Comparison of ENCODE assay signal across 3 cellular contexts in the genomic region with DNA sequence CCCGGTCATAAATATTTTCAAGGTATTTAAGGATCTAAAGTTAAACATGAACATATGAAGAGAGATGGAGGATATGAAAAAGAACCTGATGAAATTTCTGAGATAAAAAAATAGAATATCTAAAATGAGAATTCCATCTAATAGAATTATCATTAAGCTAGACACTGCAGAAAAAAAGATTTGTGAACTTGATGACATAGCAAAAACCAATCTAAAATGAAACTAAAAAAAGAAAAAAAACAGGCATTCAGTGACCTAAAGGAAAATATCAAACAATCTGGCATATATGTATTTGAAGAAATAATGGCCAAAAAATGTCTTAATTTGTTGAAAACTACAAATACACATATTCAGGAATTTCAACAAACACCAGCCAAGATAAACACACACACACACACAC.
TF ChIP-seq lines count a peak whose summit lies in the region.

No MANE protein-coding gene starts in this region.

TF ChIP-seq in A549, 52 proteins besides CTCF, POLR2A, EP300 and RAD21:
- TF ChIP-seq MAFK (IDR thresholded peaks at IDR 0.05; ENCODE audit: partially characterized antibody) = peak; percentile 63
- TF ChIP-seq, protein P1, sequence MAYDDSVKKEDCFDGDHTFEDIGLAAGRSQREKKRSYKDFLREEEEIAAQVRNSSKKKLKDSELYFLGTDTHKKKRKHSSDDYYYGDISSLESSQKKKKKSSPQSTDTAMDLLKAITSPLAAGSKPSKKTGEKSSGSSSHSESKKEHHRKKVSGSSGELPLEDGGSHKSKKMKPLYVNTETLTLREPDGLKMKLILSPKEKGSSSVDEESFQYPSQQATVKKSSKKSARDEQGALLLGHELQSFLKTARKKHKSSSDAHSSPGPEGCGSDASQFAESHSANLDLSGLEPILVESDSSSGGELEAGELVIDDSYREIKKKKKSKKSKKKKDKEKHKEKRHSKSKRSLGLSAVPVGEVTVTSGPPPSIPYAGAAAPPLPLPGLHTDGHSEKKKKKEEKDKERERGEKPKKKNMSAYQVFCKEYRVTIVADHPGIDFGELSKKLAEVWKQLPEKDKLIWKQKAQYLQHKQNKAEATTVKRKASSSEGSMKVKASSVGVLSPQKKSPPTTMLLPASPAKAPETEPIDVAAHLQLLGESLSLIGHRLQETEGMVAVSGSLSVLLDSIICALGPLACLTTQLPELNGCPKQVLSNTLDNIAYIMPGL (CRISPR knock-in tag; IDR thresholded peaks at IDR 0.05; ENCODE audit: borderline replicate concordance) = no peak

TF ChIP-seq in IMR-90, 13 proteins besides CTCF, POLR2A, EP300 and RAD21 (continued from another document):
- TF ChIP-seq SMC3 (IDR thresholded peaks at IDR 0.05; ENCODE audit: low read depth, low read length) = no peak
- TF ChIP-seq RCOR1 (IDR thresholded peaks at IDR 0.05; ENCODE audit: insufficient replicate concordance, low read length) = no peak

TF ChIP-seq in K562, 482 proteins besides CTCF, POLR2A, EP300 and RAD21:
- TF ChIP-seq NCOA4 (IDR thresholded peaks at IDR 0.05; ENCODE audit: partially characterized antibody) (no peak), SETDB1 (IDR thresholded peaks at IDR 0.05; ENCODE audit: low read length) (no peak), MAFF (IDR thresholded peaks at IDR 0.05; ENCODE audit: low read length) (0 out of 2 replicates have a peak, but pooled peaks have one; percentile 37), JUN (IDR thresholded peaks at IDR 0.05; ENCODE audit: borderline replicate concordance, low read depth, low read length) (no peak), JUN (CRISPR knock-in tag; IDR thresholded peaks at IDR 0.05; ENCODE audit: borderline replicate concordance) (no peak), PRMT5 (CRISPR knock-in tag; IDR thresholded peaks at IDR 0.05) (no peak), NR2C1 (IDR thresholded peaks at IDR 0.05) (no peak), NR2C1 (tag; IDR thresholded peaks at IDR 0.05) (no peak), RBFOX2 (IDR thresholded peaks at IDR 0.05; ENCODE audit: low read depth, low read length) (no peak), ZFP1 (CRISPR knock-in tag; IDR thresholded peaks at IDR 0.05) (no peak), NFE2 (IDR thresholded peaks at IDR 0.05; ENCODE audit: low read depth) (no peak), RNF2 (IDR thresholded peaks at IDR 0.05) (no peak), ZNF316 (IDR thresholded peaks at IDR 0.05) (peak; percentile 93), HDAC8 (tag; IDR thresholded peaks at IDR 0.05) (no peak), NUFIP1 (IDR thresholded peaks at IDR 0.05; ENCODE audit: partially characterized antibody) (no peak), MAFK (IDR thresholded peaks at IDR 0.05; ENCODE audit: low read length) (peak; percentile 44; the same call in 1 of the 2 replicates), C11orf30 (IDR thresholded peaks at IDR 0.05; ENCODE audit: low read depth) (peak; percentile 79), ZFX (CRISPR knock-in tag; IDR thresholded peaks at IDR 0.05) (no peak), KDM2B (CRISPR knock-in tag; IDR thresholded peaks at IDR 0.05) (no peak), MAFG (tag; conservative IDR thresholded peaks at IDR 0.05) (peak; percentile 66), MTF1 (CRISPR knock-in tag; IDR thresholded peaks at IDR 0.05; ENCODE audit: borderline replicate concordance) (no peak), PHTF2 (CRISPR knock-in tag; IDR thresholded peaks at IDR 0.05) (no peak), BCL6 (CRISPR knock-in tag; IDR thresholded peaks at IDR 0.05) (no peak)
- TF ChIP-seq, protein P2, sequence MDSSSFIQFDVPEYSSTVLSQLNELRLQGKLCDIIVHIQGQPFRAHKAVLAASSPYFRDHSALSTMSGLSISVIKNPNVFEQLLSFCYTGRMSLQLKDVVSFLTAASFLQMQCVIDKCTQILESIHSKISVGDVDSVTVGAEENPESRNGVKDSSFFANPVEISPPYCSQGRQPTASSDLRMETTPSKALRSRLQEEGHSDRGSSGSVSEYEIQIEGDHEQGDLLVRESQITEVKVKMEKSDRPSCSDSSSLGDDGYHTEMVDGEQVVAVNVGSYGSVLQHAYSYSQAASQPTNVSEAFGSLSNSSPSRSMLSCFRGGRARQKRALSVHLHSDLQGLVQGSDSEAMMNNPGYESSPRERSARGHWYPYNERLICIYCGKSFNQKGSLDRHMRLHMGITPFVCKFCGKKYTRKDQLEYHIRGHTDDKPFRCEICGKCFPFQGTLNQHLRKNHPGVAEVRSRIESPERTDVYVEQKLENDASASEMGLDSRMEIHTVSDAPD (CRISPR knock-in tag; IDR thresholded peaks at IDR 0.05) = no peak
- TF ChIP-seq, protein P3, sequence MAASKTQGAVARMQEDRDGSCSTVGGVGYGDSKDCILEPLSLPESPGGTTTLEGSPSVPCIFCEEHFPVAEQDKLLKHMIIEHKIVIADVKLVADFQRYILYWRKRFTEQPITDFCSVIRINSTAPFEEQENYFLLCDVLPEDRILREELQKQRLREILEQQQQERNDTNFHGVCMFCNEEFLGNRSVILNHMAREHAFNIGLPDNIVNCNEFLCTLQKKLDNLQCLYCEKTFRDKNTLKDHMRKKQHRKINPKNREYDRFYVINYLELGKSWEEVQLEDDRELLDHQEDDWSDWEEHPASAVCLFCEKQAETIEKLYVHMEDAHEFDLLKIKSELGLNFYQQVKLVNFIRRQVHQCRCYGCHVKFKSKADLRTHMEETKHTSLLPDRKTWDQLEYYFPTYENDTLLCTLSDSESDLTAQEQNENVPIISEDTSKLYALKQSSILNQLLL (CRISPR knock-in tag; IDR thresholded peaks at IDR 0.05; ENCODE audit: borderline replicate concordance) = no peak
